ENCODE assay signal across 32 cellular contexts in genomic region chr10:87664276-87664687, GRCh38.
"Had no signal": no experiment of that assay in that cellular context is flagged by ENCODE, and none has a peak within 500 bp of the region (broad histone marks: within the 10 kb centered on the region; RNA-seq: fewer than 3 reads in every experiment).

No MANE protein-coding gene starts in this region.

- H3K27ac Mint-ChIP-seq: activated CD4-positive, alpha-beta memory T cell treated with anti-CD3 and anti-CD28 coated beads for 36 hours; activated naive CD4-positive, alpha-beta T cell treated with anti-CD3 and anti-CD28 coated beads for 36 hours; activated naive CD4-positive, alpha-beta T cell treated with anti-CD3 and anti-CD28 coated beads, Interleukin-2, amount 50 U/mL, for 72 hours; activated T-helper 1 cell treated with anti-CD3 and anti-CD28 coated beads, Interleukin-12 subunit alpha, Interleukin-12 subunit beta, Interleukin-2, Interleukin-4 antibody, amounts not matched to agents 30 ng/mL and 10 ng/mL and 1 ng/mL, durations not matched to agents 14 hours and 24 hours and 36 hours; T-helper 1 cell treated with Interleukin-12 subunit alpha and Interleukin-12 subunit beta and Interleukin-4 antibody, amounts not matched to agents 30 μg/mL and 1 μg/mL, for 36 hours; T-helper 2 cell treated with Interferon-gamma antibody and Interleukin-4, amounts not matched to agents 5 μg/mL and 100 μg/mL, for 36 hours; WTC11 had no signal

- H3K4me3 Mint-ChIP-seq: activated CD4-positive, alpha-beta memory T cell treated with anti-CD3 and anti-CD28 coated beads for 36 hours; activated naive CD4-positive, alpha-beta T cell treated with anti-CD3 and anti-CD28 coated beads for 36 hours; activated T-cell treated with anti-CD3 and anti-CD28 coated beads, Interleukin-2, amount 50 U/mL, for 4 hours; activated T-helper 1 cell treated with anti-CD3 and anti-CD28 coated beads, Interleukin-12 subunit alpha, Interleukin-12 subunit beta, Interleukin-2, Interleukin-4 antibody, amounts not matched to agents 30 ng/mL and 10 ng/mL and 1 ng/mL, durations not matched to agents 14 hours and 24 hours and 36 hours; T-helper 1 cell treated with Interleukin-12 subunit alpha and Interleukin-12 subunit beta and Interleukin-4 antibody, amounts not matched to agents 30 μg/mL and 1 μg/mL, for 36 hours; T-helper 2 cell treated with Interferon-gamma antibody and Interleukin-4, amounts not matched to agents 5 μg/mL and 100 μg/mL, for 36 hours; WTC11 had no signal

- DNase-seq: activated CD4-positive, alpha-beta memory T cell treated with anti-CD3 and anti-CD28 coated beads for 36 hours; activated CD4-positive, alpha-beta T cell treated with anti-CD3 and anti-CD28 coated beads for 4 hours; activated CD4-positive, alpha-beta T cell treated with anti-CD3 and anti-CD28 coated beads, Interleukin-2, amount 50 U/mL, for 1 hour; activated CD8-positive, alpha-beta memory T cell treated with anti-CD3 and anti-CD28 coated beads, Interleukin-2, amount 50 U/mL, for 4 hours; activated gamma-delta T cell treated with Interleukin-2 at 50 U/mL for 16 hours; activated naive CD4-positive, alpha-beta T cell treated with anti-CD3 and anti-CD28 coated beads for 36 hours; activated T-cell treated with anti-CD3 and anti-CD28 coated beads for 4 hours; activated T-cell treated with anti-CD3 and anti-CD28 coated beads, Interleukin-2, amount 50 U/mL, for 4 hours; adrenal gland; anterior cingulate cortex; brain microvascular endothelial cell; central memory CD4-positive, alpha-beta T cell; Kasumi-1; MM.1S; MV-4-11; NCI-H1092; NCI-H1436 treated with DMSO at 0.1 percent for 48 hours; NCI-H1694 treated with DMSO at 0.1 percent for 48 hours; NCI-H2029; NCI-H510A; NCI-H526; NCI-H748 treated with DMSO at 0.1 percent for 48 hours; NK-92 treated with Interleukin-12 subunit alpha and Interleukin-12 subunit beta, amount 100 ng/mL, for 24 hours; PC-9; Right ventricle myocardium superior had no signal

- FAIRE-seq: TTC549 had no signal

- H3K36me3 Mint-ChIP-seq: activated CD4-positive, alpha-beta memory T cell treated with anti-CD3 and anti-CD28 coated beads for 36 hours; activated naive CD4-positive, alpha-beta T cell treated with anti-CD3 and anti-CD28 coated beads, Interleukin-2, amount 50 U/mL, for 72 hours had no signal

- ATAC-seq: activated CD4-positive, CD25-positive, alpha-beta regulatory T cell treated with anti-CD3 and anti-CD28 coated beads, Interleukin-2, amount 50 U/mL, for 24 hours; activated naive CD4-positive, alpha-beta T cell treated with anti-CD3 and anti-CD28 coated beads, Interleukin-2, amount 50 U/mL, for 72 hours; activated T-cell treated with anti-CD3 and anti-CD28 coated beads, Interleukin-2, amount 50 U/mL, for 4 hours; WTC11 had no signal

- H3K9me3 Mint-ChIP-seq: activated CD4-positive, alpha-beta memory T cell treated with anti-CD3 and anti-CD28 coated beads for 36 hours; activated naive CD4-positive, alpha-beta T cell treated with anti-CD3 and anti-CD28 coated beads for 36 hours; activated naive CD4-positive, alpha-beta T cell treated with anti-CD3 and anti-CD28 coated beads, Interleukin-2, amount 50 U/mL, for 72 hours; activated T-cell treated with anti-CD3 and anti-CD28 coated beads, Interleukin-2, amount 50 U/mL, for 4 hours; activated T-helper 1 cell treated with anti-CD3 and anti-CD28 coated beads, Interleukin-12 subunit alpha, Interleukin-12 subunit beta, Interleukin-2, Interleukin-4 antibody, amounts not matched to agents 30 ng/mL and 10 ng/mL and 1 ng/mL, durations not matched to agents 14 hours and 24 hours and 36 hours; T-helper 1 cell treated with Interleukin-12 subunit alpha and Interleukin-12 subunit beta and Interleukin-4 antibody, amounts not matched to agents 30 μg/mL and 1 μg/mL, for 36 hours; T-helper 2 cell treated with Interferon-gamma antibody and Interleukin-4, amounts not matched to agents 5 μg/mL and 100 μg/mL, for 36 hours; WTC11 had no signal
